22 cellular contexts compared by ENCODE assay signal in the genomic region with DNA sequence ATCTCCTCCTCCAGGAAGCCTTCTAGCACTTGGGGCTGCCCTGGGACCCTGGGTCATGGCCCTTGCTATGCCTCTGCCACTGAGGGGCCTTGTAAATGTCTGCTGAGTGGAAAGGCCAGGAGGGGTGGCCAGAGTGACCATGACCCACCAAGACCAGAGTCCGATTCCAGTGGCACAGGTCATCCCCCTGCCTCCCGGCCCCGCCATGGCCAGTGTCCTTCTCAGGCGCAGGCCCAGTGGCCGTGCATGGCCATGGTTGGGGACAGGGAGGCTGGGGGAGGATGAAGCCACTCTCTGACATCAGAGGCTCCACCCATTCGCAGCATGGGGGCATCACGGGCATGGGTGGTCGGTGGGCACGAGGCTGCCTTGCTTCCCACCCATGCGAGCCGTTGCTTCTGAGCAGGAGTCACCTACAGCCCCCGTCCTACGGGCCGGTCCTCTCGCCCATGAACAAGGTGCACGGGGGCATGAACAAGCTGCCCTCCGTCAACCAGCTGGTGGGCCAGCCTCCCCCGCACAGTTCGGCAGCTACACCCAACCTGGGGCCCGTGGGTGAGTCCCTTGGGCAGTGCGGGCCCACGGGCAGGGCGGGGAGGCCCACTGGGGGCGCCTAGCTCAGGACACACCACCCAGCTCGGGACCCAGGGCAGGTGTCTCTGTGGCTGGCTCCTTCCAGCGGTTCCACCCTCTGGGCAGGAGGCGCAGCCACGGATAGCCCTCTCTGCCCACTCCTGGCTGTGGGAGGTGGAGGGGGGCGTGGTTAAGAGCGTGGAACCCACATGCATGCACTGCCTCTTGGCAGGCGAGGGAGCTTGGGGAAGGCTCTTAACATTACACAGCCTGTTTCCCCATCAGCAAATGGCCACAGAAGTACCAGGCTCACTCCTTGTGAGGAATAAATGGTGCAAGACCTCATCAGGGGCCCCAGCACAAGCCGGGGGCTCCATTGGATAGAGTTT. TPM values are rescaled to one million over a fixed set of nuclear protein-coding genes. Genes with fewer than 3 reads are reported as not detected.
DNase-seq lines count a peak whose midpoint lies in the region; ATAC-seq and TF ChIP-seq lines count a peak whose summit lies in the region.
"Had no signal": no experiment of that assay in that cellular context is flagged by ENCODE, and none has a peak within 500 bp of the region (broad histone marks: within the 10 kb centered on the region; RNA-seq: fewer than 3 reads in every experiment).

No MANE protein-coding gene starts in this region.

- TF ChIP-seq CTCF in SK-N-SH (IDR thresholded peaks at IDR 0.05) = no peak
- TF ChIP-seq CTCF in gastroesophageal sphincter (IDR thresholded peaks at IDR 0.05) = no peak
- TF ChIP-seq CTCF in Peyer's patch (IDR thresholded peaks at IDR 0.05) = no peak
- no peak for TF ChIP-seq CTCF in foreskin keratinocyte (conservative IDR thresholded peaks at IDR 0.05)

- H2AFZ ChIP-seq in SK-N-SH (ENCODE audit: low read depth) = no peak overlapping the region

- H3K36me3 ChIP-seq in SK-N-SH (replicated peaks in 1 of 2; ENCODE audit: control insufficient read depth in 1 of 2, insufficient read depth in 2 of 2, low read length in 1 of 2) (peaks cover 0 to 1% of the 10 kb centered on the region in 2 experiments), gastroesophageal sphincter (peaks cover 0 to 8% of the 10 kb centered on the region in 2 donors), Peyer's patch (no peaks in the 10 kb centered on the region)

- no peak for TF ChIP-seq RAD21 in SK-N-SH (IDR thresholded peaks at IDR 0.05; ENCODE audit: low read length)

- no peaks in the 10 kb centered on the region for H3K9me3 ChIP-seq in SK-N-SH
- H3K9me3 ChIP-seq in gastroesophageal sphincter = no peaks in the 10 kb centered on the region
- no peaks in the 10 kb centered on the region for H3K9me3 ChIP-seq in Peyer's patch

- H3K79me2 ChIP-seq in SK-N-SH (ENCODE audit: insufficient read depth) = no peaks in the 10 kb centered on the region

- H3K4me3 ChIP-seq in SK-N-SH (ENCODE audit: low read depth in 2 of 2, low read length in 1 of 2) = no peak overlapping the region
- H3K4me3 ChIP-seq in gastroesophageal sphincter = no peak overlapping the region
- H3K4me3 ChIP-seq in Peyer's patch = no peak overlapping the region
- H3K4me3 ChIP-seq: SK-N-MC had no signal

- TF ChIP-seq EP300 in SK-N-SH (IDR thresholded peaks at IDR 0.05; ENCODE audit: borderline replicate concordance in 1 of 2, low read depth in 1 of 2, low read length in 1 of 2) (no peak), gastroesophageal sphincter (IDR thresholded peaks at IDR 0.05) (no peak)

- CTCF ChIA-PET in SK-N-SH (lab: Yijun Ruan, JAX) = interaction anchor here (0.6 to 6.7 kb wide), 2 partner anchors 33 to 277 kb away, joined by 3 to 55 read pairs; no protein-coding TSS in a partner anchor

- peak; percentile 8; the same call in 1 of the 3 replicates for ATAC-seq in SK-N-SH treated with all-trans-retinoic acid at 6 μM for 48 hours
- ATAC-seq in gastroesophageal sphincter = no peak
- ATAC-seq in foreskin keratinocyte = no peak
- ATAC-seq: Right ventricle myocardium inferior had no signal

- H3K9me2 ChIP-seq in SK-N-SH = no peaks in the 10 kb centered on the region

- POLR2A ChIA-PET in SK-N-SH (lab: Yijun Ruan, JAX) = no interaction called here

- no peaks in the 10 kb centered on the region for H3K27me3 ChIP-seq in SK-N-SH (ENCODE audit: insufficient read depth)
- H3K27me3 ChIP-seq in gastroesophageal sphincter = peaks cover 84% of the 10 kb centered on the region
- H3K27me3 ChIP-seq in Peyer's patch = peaks cover 0 to 3% of the 10 kb centered on the region in 2 donors
- no peaks in the 10 kb centered on the region for H3K27me3 ChIP-seq in foreskin keratinocyte

- no peak overlapping the region for H3K27ac ChIP-seq in SK-N-SH (ENCODE audit: low read depth in 2 of 2, low read length in 1 of 2)
- no peak overlapping the region for H3K27ac ChIP-seq in gastroesophageal sphincter
- no peak overlapping the region for H3K27ac ChIP-seq in Peyer's patch
- H3K27ac ChIP-seq in foreskin keratinocyte = no peak overlapping the region
- H3K27ac ChIP-seq: SK-N-MC had no signal

- H3K4me2 ChIP-seq in SK-N-SH = no peak overlapping the region

- H3K9ac ChIP-seq in SK-N-SH = no peak overlapping the region

- no peaks in the 10 kb centered on the region for H3F3A ChIP-seq in SK-N-SH (replicated peaks; ENCODE audit: insufficient read depth)

- no peaks in the 10 kb centered on the region for H4K20me1 ChIP-seq in SK-N-SH (ENCODE audit: insufficient read depth)

- peaks cover 0 to 13% of the 10 kb centered on the region in 2 experiments; a peak in 1 of 4 replicates for H3K4me1 ChIP-seq in SK-N-SH (ENCODE audit: control insufficient read depth in 1 of 2, insufficient read depth in 2 of 2, low read depth in 1 of 2, low read length in 1 of 2)
- H3K4me1 ChIP-seq in gastroesophageal sphincter = peaks cover 0 to 15% (median 0%) of the 10 kb centered on the region in 3 donors
- no peaks in the 10 kb centered on the region for H3K4me1 ChIP-seq in Peyer's patch
- H3K4me1 ChIP-seq in foreskin keratinocyte = no peaks in the 10 kb centered on the region

- TF ChIP-seq POLR2A in gastroesophageal sphincter (IDR thresholded peaks at IDR 0.05) (no peak), Peyer's patch (IDR thresholded peaks at IDR 0.05) (no peak)

- DNase-seq in SK-N-SH (no peak), RPMI8226 (peak; percentile 78), fibroblast of peridontal ligament (ENCODE audit: extremely low read depth) (peak; percentile 13), Peyer's patch (no peak), foreskin keratinocyte (no peak), retina (no peak)
- DNase-seq: C1 segment of cervical spinal cord, EL, H7, IMR-90, NCI-H1105, NCI-H1694, NCI-H2107, NCI-H345, NCI-H69 had no signal

- WGBS in SK-N-SH (ENCODE audit: low lambda C conversion rate) = 60% methylated on average over 12 of the region's 32 CpGs
- 50 to 80% methylated on average over 1 of the region's 32 CpGs for WGBS in gastroesophageal sphincter (ENCODE audit: low coverage in 1 of 2), 2 donors

TF ChIP-seq in SK-N-SH treated with all-trans-retinoic acid at 6 μM for 48 hours, 23 proteins besides CTCF, POLR2A, EP300 and RAD21:
- no peak for TF ChIP-seq BACH2 (CRISPR knock-in tag; IDR thresholded peaks at IDR 0.05; ENCODE audit: borderline replicate concordance)
- no peak for TF ChIP-seq CSDC2 (CRISPR knock-in tag; IDR thresholded peaks at IDR 0.05)
- no peak for TF ChIP-seq ZNF8 (CRISPR knock-in tag; IDR thresholded peaks at IDR 0.05)

TF ChIP-seq in SK-N-SH, 30 proteins besides CTCF, POLR2A, EP300 and RAD21:
- TF ChIP-seq FOXM1 (IDR thresholded peaks at IDR 0.05; ENCODE audit: low read depth) (no peak), ELF1 (IDR thresholded peaks at IDR 0.05) (no peak)

RNA-seq across cellular contexts. Expression of a gene that starts 22.4 kb away (rescaled TPM):
- polyA plus RNA-seq in SK-N-SH (2012; rRNA removed) (not detected in 2 replicates), foreskin keratinocyte (not detected in 2 replicates)
- polyA plus RNA-seq in SK-N-SH (2012; cell fraction: cytosol; rRNA removed) = not detected in 2 replicates
- not detected in 2 replicates for polyA plus RNA-seq in SK-N-SH (2012; cell fraction: nucleus; rRNA removed)
- total RNA-seq in gastroesophageal sphincter (not detected), Peyer's patch (not detected), foreskin keratinocyte (not detected in 2 replicates)
- total RNA-seq: A172, HT1080, IMR-90, LHCN-M2, Right ventricle myocardium inferior had no signal
- polyA plus RNA-seq: IMR-90 had no signal

RNA-seq across cellular contexts. Expression of a gene that starts 42.7 kb away (rescaled TPM):
- polyA plus RNA-seq in SK-N-SH (2012; rRNA removed) (5.9 and 6.1 TPM in 2 replicates), foreskin keratinocyte (5.8 and 6.8 TPM in 2 replicates)
- 3.7 and 5.5 TPM in 2 replicates for polyA plus RNA-seq in SK-N-SH (2012; cell fraction: cytosol; rRNA removed)
- polyA plus RNA-seq in SK-N-SH (2012; cell fraction: nucleus; rRNA removed) = 2.6 and 4.2 TPM in 2 replicates
- total RNA-seq in gastroesophageal sphincter (1 to 10 TPM in 3 of 4 donors, not detected in 1; 2.6 to 8.4 (median 4.7) TPM), Peyer's patch (not detected), foreskin keratinocyte (4.6 and 5.3 TPM in 2 replicates)
- total RNA-seq: A172, LHCN-M2 had no signal

Comparison
In these comparisons a context has a peak if more than half of its experiments do, and no peak if none do; other contexts are left out.
1. DNase-seq: peak in RPMI8226 (single experiment) and fibroblast of peridontal ligament (single experiment); none in SK-N-SH (single experiment), Peyer's patch (0 of 3), foreskin keratinocyte (0 of 2) and retina (single experiment).